In genomic region chr10:16314259-16314658, GRCh38 we compare ENCODE assay signal across 1 cellular context.
TF ChIP-seq lines count a peak whose summit lies in the region.

No MANE protein-coding gene starts in this region.

TF ChIP-seq in GM12878, 131 proteins besides CTCF, POLR2A, EP300 and RAD21 (continued from another document):
- no peak for TF ChIP-seq NFXL1 (IDR thresholded peaks at IDR 0.05; ENCODE audit: borderline replicate concordance)
- no peak for TF ChIP-seq RBBP5 (conservative IDR thresholded peaks at IDR 0.05)
- TF ChIP-seq ZNF207 (IDR thresholded peaks at IDR 0.05; ENCODE audit: borderline replicate concordance) = no peak
- TF ChIP-seq BMI1 (IDR thresholded peaks at IDR 0.05; ENCODE audit: borderline replicate concordance) = no peak
- no peak for TF ChIP-seq IRF5 (IDR thresholded peaks at IDR 0.05; ENCODE audit: borderline replicate concordance)
- no peak for TF ChIP-seq ESRRA (IDR thresholded peaks at IDR 0.05; ENCODE audit: low read length)
- TF ChIP-seq TCF12 (IDR thresholded peaks at IDR 0.05; ENCODE audit: low read depth, low read length) = no peak
